ENCODE assay signal across 16 cellular contexts in the genomic region with DNA sequence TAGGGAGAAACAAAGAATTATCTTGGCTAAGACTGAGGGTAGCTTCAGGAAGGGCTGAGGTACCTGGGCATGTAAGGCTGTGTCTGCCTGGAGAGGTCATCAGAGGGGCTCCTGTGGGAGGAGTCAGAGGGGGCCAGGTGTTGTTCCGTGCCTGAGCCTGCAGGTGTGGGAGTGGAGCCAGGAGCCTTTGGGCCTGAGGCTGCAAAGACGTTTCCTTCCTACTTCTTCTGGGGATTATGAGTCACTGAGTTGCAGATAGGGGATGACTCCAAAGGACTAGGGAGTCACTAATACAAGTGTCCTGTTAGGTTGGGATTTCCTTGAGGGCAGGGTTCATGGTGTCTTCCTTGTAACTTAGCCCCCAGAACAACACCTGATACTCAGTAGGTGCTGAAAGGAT.
DNase-seq lines count a peak whose midpoint lies in the region; ATAC-seq, FAIRE-seq and TF ChIP-seq lines count a peak whose summit lies in the region.
"Had no signal": no experiment of that assay in that cellular context is flagged by ENCODE, and none has a peak within 500 bp of the region (broad histone marks: within the 10 kb centered on the region; RNA-seq: fewer than 3 reads in every experiment).

No MANE protein-coding gene starts in this region.

- H3K4me1 Mint-ChIP-seq in CD14-positive monocyte: no peaks in the 10 kb centered on the region
- H3K4me1 Mint-ChIP-seq: B cell had no signal

- no peak for FAIRE-seq in D721Med (lab: Jason Lieb, UNC)

- TF ChIP-seq CTCF in HCT116 (IDR thresholded peaks at IDR 0.05 in 2 of 3, conservative IDR thresholded peaks at IDR 0.05 in 1 of 3; ENCODE audit: borderline replicate concordance in 1 of 3, insufficient read depth in 1 of 3, low read depth in 2 of 3, low read length in 2 of 3): peak in 1 of 3 experiments; percentile 24; a peak in 1 of 6 replicates
- peak; percentile 9 for TF ChIP-seq CTCF in RWPE2 (IDR thresholded peaks at IDR 0.05; ENCODE audit: poor library complexity, severe bottlenecking)
- TF ChIP-seq CTCF in CD14-positive monocyte (IDR thresholded peaks at IDR 0.05): no peak
- no peak for TF ChIP-seq CTCF in D721Med (IDR thresholded peaks at IDR 0.05; ENCODE audit: insufficient read depth, missing control alignments)

- H3K36me3 Mint-ChIP-seq in CD14-positive monocyte: no peaks in the 10 kb centered on the region
- H3K36me3 Mint-ChIP-seq: brain had no signal

- TF ChIP-seq RAD21 in HCT116 (IDR thresholded peaks at IDR 0.05; ENCODE audit: low read depth): 0 out of 2 replicates have a peak, but pooled peaks have one; percentile 12

- H3K4me2 ChIP-seq in HCT116 (ENCODE audit: low read length): peak overlapping the region; percentile 63
- H3K4me2 ChIP-seq: SK-N-SH had no signal

- H3K27ac ChIP-seq in HCT116 (ENCODE audit: low read depth, low read length) (peak overlapping the region; percentile 52; the same call in 1 of the 2 replicates), RWPE2 (ENCODE audit: poor library complexity, severe bottlenecking) (peak overlapping the region; percentile 95)
- H3K27ac ChIP-seq: tibial nerve, VCaP had no signal

- POLR2A ChIA-PET in HCT116 (lab: Charles Lee): no interaction called here

- ATAC-seq in HCT116: peak; percentile 73
- ATAC-seq in RWPE2 (ENCODE audit: low read depth): peak; percentile 85
- no peak for ATAC-seq in HG02981 (IDR thresholded peaks at IDR 0.05; ENCODE audit: unreplicated experiment)

- intact Hi-C loops in HCT116 (cut with micrococcal nuclease): loop anchor here (5.0 kb wide), 1 partner anchor 115 kb away; no protein-coding TSS in a partner anchor
- intact Hi-C loops in CD14-positive monocyte (cut with micrococcal nuclease): no loop called here

- H4K20me1 ChIP-seq in HCT116 (ENCODE audit: insufficient read depth): no peaks in the 10 kb centered on the region

- no peak overlapping the region for H3K9ac ChIP-seq in HCT116 (ENCODE audit: low read length)
- H3K9ac ChIP-seq: SK-N-SH had no signal

- H3K4me3 ChIP-seq in HCT116 (replicated peaks in 1 of 2; ENCODE audit: low read depth in 1 of 2, low read length in 2 of 2) (no peak overlapping the region), RWPE2 (ENCODE audit: severe bottlenecking) (no peak overlapping the region)
- H3K4me3 ChIP-seq: K562, tibial nerve had no signal

- peaks cover 0 to 7% (median 0%) of the 10 kb centered on the region in 7 donors for H3K9me3 Mint-ChIP-seq in CD14-positive monocyte

- H3K27ac Mint-ChIP-seq in CD14-positive monocyte: no peak overlapping the region
- H3K27ac Mint-ChIP-seq: B cell had no signal

- no peak overlapping the region for H3K4me3 Mint-ChIP-seq in CD14-positive monocyte
- H3K4me3 Mint-ChIP-seq: B cell had no signal

- H3K9me3 ChIP-seq in HCT116 (ENCODE audit: control insufficient read depth in 1 of 2, insufficient read depth in 1 of 2, low read depth in 1 of 2, low read length in 2 of 2): no peaks in the 10 kb centered on the region
- no peaks in the 10 kb centered on the region for H3K9me3 ChIP-seq in RWPE2 (ENCODE audit: severe bottlenecking)
- H3K9me3 ChIP-seq: SK-N-SH, tibial nerve had no signal

- H3K36me3 ChIP-seq in HCT116 (ENCODE audit: control insufficient read depth in 1 of 2, insufficient read depth in 2 of 2, low read length in 2 of 2): no peaks in the 10 kb centered on the region
- no peaks in the 10 kb centered on the region for H3K36me3 ChIP-seq in RWPE2 (ENCODE audit: low read depth)
- H3K36me3 ChIP-seq: tibial nerve had no signal

- CTCF ChIA-PET in HCT116 (lab: Charles Lee): interaction anchor here (1.1 to 1.9 kb wide), 2 partner anchors 13 to 623 kb away, joined by 3 to 5 read pairs; no protein-coding TSS in a partner anchor

- no TSS peak for BruUV-seq in HCT116 (replicated peaks; lab: Mats Ljungman, UMichigan)

- H3K9me2 ChIP-seq in HCT116 (ENCODE audit: insufficient read depth): no peaks in the 10 kb centered on the region
- H3K9me2 ChIP-seq: SK-N-SH had no signal

- H3K27me3 Mint-ChIP-seq in CD14-positive monocyte (ENCODE audit: low read depth in 3 of 3): peaks cover 0 to 8% (median 1%) of the 10 kb centered on the region in 3 donors
- H3K27me3 Mint-ChIP-seq: brain had no signal

- no peaks in the 10 kb centered on the region for H3K79me2 ChIP-seq in HCT116 (ENCODE audit: insufficient read depth, low read length)

- RAD21 ChIA-PET in HCT116 (lab: Charles Lee; ENCODE audit: low non-redundant PET in 1 of 2, low total read pairs in 2 of 2, uncharacterized antibody in 2 of 2, unreplicated experiment in 2 of 2): no interaction called here

- H2AFZ ChIP-seq in HCT116 (ENCODE audit: low read depth, low read length, poor library complexity, severe bottlenecking): peak overlapping the region; percentile 90

- peaks cover 20% of the 10 kb centered on the region; the same call in 1 of the 2 replicates for H3K27me3 ChIP-seq in HCT116 (ENCODE audit: insufficient read depth, low read length)
- no peaks in the 10 kb centered on the region for H3K27me3 ChIP-seq in RWPE2 (ENCODE audit: insufficient read depth, poor library complexity, severe bottlenecking)
- H3K27me3 ChIP-seq: tibial nerve had no signal

- DNase-seq in AG20443 (ENCODE audit: low spot score) (peak; percentile 30), HCT116 (ENCODE audit: low read depth, low spot score) (peak; percentile 61), RWPE2 (ENCODE audit: low spot score) (peak; percentile 95), kidney tubule cell (ENCODE audit: low spot score) (peak; percentile 82), CD14-positive monocyte (ENCODE audit: low spot score) (no peak), D721Med (ENCODE audit: insufficient read length, low spot score) (no peak)
- DNase-seq in stimulated activated naive CD4-positive, alpha-beta T cell treated with Interleukin-2 at 50 U/mL for 16 hours (lab: John Stamatoyannopoulos, UW): no peak
- DNase-seq: effector memory CD4-positive, alpha-beta T cell; NCI-H187; SK-N-SH had no signal

- H3K4me1 ChIP-seq in HCT116 (ENCODE audit: control insufficient read depth in 1 of 2, insufficient read depth in 2 of 2, low read length in 2 of 2) (peaks cover 18 to 23% of the 10 kb centered on the region in 2 experiments), RWPE2 (ENCODE audit: insufficient read depth, poor library complexity, severe bottlenecking) (peaks cover 24% of the 10 kb centered on the region)

- no peak for TF ChIP-seq POLR2A in HCT116 (IDR thresholded peaks at IDR 0.05; ENCODE audit: borderline replicate concordance, extremely low read depth, insufficient read depth, insufficient read length)

TF ChIP-seq in HCT116, 20 proteins besides CTCF, POLR2A, EP300 and RAD21 (continues in another document):
- no peak for TF ChIP-seq EZH2 (IDR thresholded peaks at IDR 0.05)
- peak; percentile 80 for TF ChIP-seq FOSL1 (IDR thresholded peaks at IDR 0.05; ENCODE audit: low read depth)
- TF ChIP-seq, protein P1, sequence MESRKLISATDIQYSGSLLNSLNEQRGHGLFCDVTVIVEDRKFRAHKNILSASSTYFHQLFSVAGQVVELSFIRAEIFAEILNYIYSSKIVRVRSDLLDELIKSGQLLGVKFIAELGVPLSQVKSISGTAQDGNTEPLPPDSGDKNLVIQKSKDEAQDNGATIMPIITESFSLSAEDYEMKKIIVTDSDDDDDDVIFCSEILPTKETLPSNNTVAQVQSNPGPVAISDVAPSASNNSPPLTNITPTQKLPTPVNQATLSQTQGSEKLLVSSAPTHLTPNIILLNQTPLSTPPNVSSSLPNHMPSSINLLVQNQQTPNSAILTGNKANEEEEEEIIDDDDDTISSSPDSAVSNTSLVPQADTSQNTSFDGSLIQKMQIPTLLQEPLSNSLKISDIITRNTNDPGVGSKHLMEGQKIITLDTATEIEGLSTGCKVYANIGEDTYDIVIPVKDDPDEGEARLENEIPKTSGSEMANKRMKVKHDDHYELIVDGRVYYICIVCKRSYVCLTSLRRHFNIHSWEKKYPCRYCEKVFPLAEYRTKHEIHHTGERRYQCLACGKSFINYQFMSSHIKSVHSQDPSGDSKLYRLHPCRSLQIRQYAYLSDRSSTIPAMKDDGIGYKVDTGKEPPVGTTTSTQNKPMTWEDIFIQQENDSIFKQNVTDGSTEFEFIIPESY (IDR thresholded peaks at IDR 0.05; ENCODE audit: extremely low read depth, insufficient replicate concordance, low read length): no peak
- peak; percentile 86 for TF ChIP-seq JUND (IDR thresholded peaks at IDR 0.05)
- no peak for TF ChIP-seq EZH2phosphoT487 (IDR thresholded peaks at IDR 0.05; ENCODE audit: borderline replicate concordance)
- no peak for TF ChIP-seq SRF (IDR thresholded peaks at IDR 0.05; ENCODE audit: low read depth)
- no peak for TF ChIP-seq ZNF274 (IDR thresholded peaks at IDR 0.05; ENCODE audit: low read depth, low read length)
- TF ChIP-seq, protein P2, sequence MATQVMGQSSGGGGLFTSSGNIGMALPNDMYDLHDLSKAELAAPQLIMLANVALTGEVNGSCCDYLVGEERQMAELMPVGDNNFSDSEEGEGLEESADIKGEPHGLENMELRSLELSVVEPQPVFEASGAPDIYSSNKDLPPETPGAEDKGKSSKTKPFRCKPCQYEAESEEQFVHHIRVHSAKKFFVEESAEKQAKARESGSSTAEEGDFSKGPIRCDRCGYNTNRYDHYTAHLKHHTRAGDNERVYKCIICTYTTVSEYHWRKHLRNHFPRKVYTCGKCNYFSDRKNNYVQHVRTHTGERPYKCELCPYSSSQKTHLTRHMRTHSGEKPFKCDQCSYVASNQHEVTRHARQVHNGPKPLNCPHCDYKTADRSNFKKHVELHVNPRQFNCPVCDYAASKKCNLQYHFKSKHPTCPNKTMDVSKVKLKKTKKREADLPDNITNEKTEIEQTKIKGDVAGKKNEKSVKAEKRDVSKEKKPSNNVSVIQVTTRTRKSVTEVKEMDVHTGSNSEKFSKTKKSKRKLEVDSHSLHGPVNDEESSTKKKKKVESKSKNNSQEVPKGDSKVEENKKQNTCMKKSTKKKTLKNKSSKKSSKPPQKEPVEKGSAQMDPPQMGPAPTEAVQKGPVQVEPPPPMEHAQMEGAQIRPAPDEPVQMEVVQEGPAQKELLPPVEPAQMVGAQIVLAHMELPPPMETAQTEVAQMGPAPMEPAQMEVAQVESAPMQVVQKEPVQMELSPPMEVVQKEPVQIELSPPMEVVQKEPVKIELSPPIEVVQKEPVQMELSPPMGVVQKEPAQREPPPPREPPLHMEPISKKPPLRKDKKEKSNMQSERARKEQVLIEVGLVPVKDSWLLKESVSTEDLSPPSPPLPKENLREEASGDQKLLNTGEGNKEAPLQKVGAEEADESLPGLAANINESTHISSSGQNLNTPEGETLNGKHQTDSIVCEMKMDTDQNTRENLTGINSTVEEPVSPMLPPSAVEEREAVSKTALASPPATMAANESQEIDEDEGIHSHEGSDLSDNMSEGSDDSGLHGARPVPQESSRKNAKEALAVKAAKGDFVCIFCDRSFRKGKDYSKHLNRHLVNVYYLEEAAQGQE (IDR thresholded peaks at IDR 0.05; ENCODE audit: low read depth): no peak
- TF ChIP-seq CBX3 (IDR thresholded peaks at IDR 0.05; ENCODE audit: low read depth): peak; percentile 81
- TF ChIP-seq SIN3A (IDR thresholded peaks at IDR 0.05; ENCODE audit: low read depth): peak; percentile 45; the same call in 1 of the 2 replicates
- TF ChIP-seq CEBPB (IDR thresholded peaks at IDR 0.05; ENCODE audit: low read depth): 0 out of 2 replicates have a peak, but pooled peaks have one; percentile 37
- no peak for TF ChIP-seq ZFX (IDR thresholded peaks at IDR 0.05)
- TF ChIP-seq POLR2AphosphoS5 (IDR thresholded peaks at IDR 0.05; ENCODE audit: low read depth, low read length): 0 out of 2 replicates have a peak, but pooled peaks have one; percentile 29

Comparison
In these comparisons a context has a peak if more than half of its experiments do, and no peak if none do; other contexts are left out.
1. DNase-seq: peak in AG20443 (single experiment), HCT116 (single experiment), RWPE2 (single experiment) and kidney tubule cell (single experiment); none in CD14-positive monocyte (single experiment), D721Med (single experiment) and stimulated activated naive CD4-positive, alpha-beta T cell treated with Interleukin-2 at 50 U/mL for 16 hours (single experiment).